12 cellular contexts compared by ENCODE assay signal in genomic region chr12:117596968-117597367, GRCh38.
DNase-seq lines count a peak whose midpoint lies in the region.
"Had no signal": no experiment of that assay in that cellular context is flagged by ENCODE, and none has a peak within 500 bp of the region (broad histone marks: within the 10 kb centered on the region; RNA-seq: fewer than 3 reads in every experiment).

No MANE protein-coding gene starts in this region.

- in situ Hi-C loops in G401 (cut with HindIII; ENCODE audit: low sequenced_read_pairs): no loop called here

- DNase-seq in G401 (ENCODE audit: low spot score) (peak; percentile 69), NCI-H2029 treated with DMSO at 0.1 percent for 48 hours (lab: John Stamatoyannopoulos, UW) (peak; percentile 91), NCI-H748 treated with DMSO at 0.1 percent for 48 hours (lab: John Stamatoyannopoulos, UW) (peak; percentile 53), myocyte (ENCODE audit: low read depth) (peak; percentile 22), GM19240 (ENCODE audit: insufficient read length, low spot score) (no peak), superior temporal gyrus (ENCODE audit: extremely low spot score) (no peak), midbrain (lab: John Stamatoyannopoulos, UW) (no peak)
- DNase-seq in activated CD8-positive, alpha-beta memory T cell treated with anti-CD3 and anti-CD28 coated beads, Interleukin-2, amount 50 U/mL, for 48 hours: no peak
- DNase-seq: activated naive CD8-positive, alpha-beta T cell treated with anti-CD3 and anti-CD28 coated beads, Interleukin-2, amount 50 U/mL, for 24 hours; activated T-cell treated with anti-CD3 and anti-CD28 coated beads, Interleukin-2, amount 50 U/mL, for 4 hours; esophagus squamous epithelium; head of caudate nucleus had no signal

Comparison
In these comparisons a context has a peak if more than half of its experiments do, and no peak if none do; other contexts are left out.
1. DNase-seq: peak in G401 (single experiment), NCI-H2029 treated with DMSO at 0.1 percent for 48 hours (single experiment), NCI-H748 treated with DMSO at 0.1 percent for 48 hours (single experiment) and myocyte (single experiment); none in activated CD8-positive, alpha-beta memory T cell treated with anti-CD3 and anti-CD28 coated beads, Interleukin-2, amount 50 U/mL, for 48 hours (single experiment), GM19240 (single experiment), superior temporal gyrus (single experiment) and midbrain (single experiment).